18 cellular contexts compared by ENCODE assay signal in genomic region chr4:88452941-88453340, GRCh38. TPM values are rescaled to one million over a fixed set of nuclear protein-coding genes. Genes with fewer than 3 reads are reported as not detected.
A peak's percentile ranks its signal among the peaks of the same experiment; 100 is the strongest.
DNase-seq lines count a peak whose midpoint lies in the region; ATAC-seq and TF ChIP-seq lines count a peak whose summit lies in the region.
"Had no signal": no experiment of that assay in that cellular context is flagged by ENCODE, and none has a peak within 500 bp of the region (broad histone marks: within the 10 kb centered on the region; RNA-seq: fewer than 3 reads in every experiment).

No MANE protein-coding gene starts in this region.

- no peaks in the 10 kb centered on the region for H3K36me3 ChIP-seq in BE2C
- no peaks in the 10 kb centered on the region for H3K36me3 ChIP-seq in testis (ENCODE audit: low read depth, missing control alignments)
- H3K36me3 ChIP-seq: BLaER1 treated with 17β-estradiol and CSF1 and Interleukin-3, amounts not matched to agents 10 nM and 100 nM had no signal

- no peaks in the 10 kb centered on the region for H3K4me1 ChIP-seq in BE2C
- peaks cover 11% of the 10 kb centered on the region for H3K4me1 ChIP-seq in testis

- peaks cover 8% of the 10 kb centered on the region for H3K9me3 ChIP-seq in BE2C
- no peaks in the 10 kb centered on the region for H3K9me3 ChIP-seq in testis

- intact Hi-C loops in testis (cut with DNase I; ENCODE audit: low total_unique reads): loop anchor here (10.0 kb wide), 3 partner anchors 78 to 238 kb away; partner anchors contain the start of genes HERC6 and PPM1K

- TF ChIP-seq POLR2A in testis (IDR thresholded peaks at IDR 0.05): no peak

- no peak overlapping the region for H3K4me3 ChIP-seq in BE2C (ENCODE audit: low read depth, low read length)
- no peak overlapping the region for H3K4me3 ChIP-seq in testis
- H3K4me3 ChIP-seq: BLaER1 treated with 17β-estradiol and CSF1 and Interleukin-3, amounts not matched to agents 10 nM and 100 nM; GM23248 had no signal

- no peak overlapping the region for H3K27ac ChIP-seq in testis
- H3K27ac ChIP-seq: 22Rv1; BLaER1 treated with 17β-estradiol and CSF1 and Interleukin-3, amounts not matched to agents 10 nM and 100 nM; GM23248 had no signal

- no peak for ATAC-seq in HG02798 (IDR thresholded peaks at IDR 0.05; ENCODE audit: poor library complexity, unreplicated experiment)

- H3K27me3 ChIP-seq in BE2C: peaks cover 22% of the 10 kb centered on the region
- H3K27me3 ChIP-seq in testis: no peaks in the 10 kb centered on the region

- TF ChIP-seq CTCF in BE2C (IDR thresholded peaks at IDR 0.05; ENCODE audit: low read depth, low read length): no peak
- TF ChIP-seq CTCF in testis (IDR thresholded peaks at IDR 0.05): no peak

- 65 to 75% methylated on average over 2 of the region's 2 CpGs for WGBS in testis, 2 donors

- peak; percentile 2 for DNase-seq in DMS53 (lab: John Stamatoyannopoulos, UW)
- no peak for DNase-seq in DMS53 treated with DMSO at 0.1 percent for 48 hours (lab: John Stamatoyannopoulos, UW; ENCODE audit: unreplicated experiment)
- DNase-seq in BE2C: peak; percentile 10
- DNase-seq in NAMALWA (ENCODE audit: low spot score): peak; percentile 13
- peak; percentile 60 for DNase-seq in testis
- DNase-seq in activated T-cell treated with anti-CD3 and anti-CD28 coated beads, Interleukin-2, amount 50 U/mL, for 1 hour: no peak
- DNase-seq: Calu3; CD4-positive, alpha-beta T cell; CD8-positive, alpha-beta memory T cell; DMS153; DMS79 treated with DMSO at 0.1 percent for 48 hours; GF-D8; GM23248; H7; HCEC 1CT had no signal

RNA-seq across cellular contexts. Expression of gene HERC5, which starts 4.0 kb away (rescaled TPM):
- not detected for polyA plus RNA-seq in BE2C (2012; ENCODE audit: insufficient read depth, insufficient read length, low read depth)
- total RNA-seq in testis: 100 to 1,000 TPM; 111 to 127 TPM
- 72.6 TPM for polyA plus RNA-seq in testis (ENCODE audit: insufficient read depth, low read depth, low replicate concordance)

Comparison
In these comparisons a context has a peak if more than half of its experiments do, and no peak if none do; other contexts are left out.
1. DNase-seq: peak in DMS53 (single experiment), BE2C (single experiment), NAMALWA (single experiment) and testis (single experiment); none in DMS53 treated with DMSO at 0.1 percent for 48 hours (single experiment) and activated T-cell treated with anti-CD3 and anti-CD28 coated beads, Interleukin-2, amount 50 U/mL, for 1 hour (single experiment).